8 cellular contexts compared by ENCODE assay signal in genomic region chr11:108223449-108224149, GRCh38. TPM values are rescaled to one million over a fixed set of nuclear protein-coding genes. Genes with fewer than 3 reads are reported as not detected.
DNase-seq lines count a peak whose midpoint lies in the region; ATAC-seq and TF ChIP-seq lines count a peak whose summit lies in the region.

No MANE protein-coding gene starts in this region.

- no peaks in the 10 kb centered on the region for H3K27me3 Mint-ChIP-seq in T-cell

- peaks cover 35% of the 10 kb centered on the region for H4K20me1 ChIP-seq in BLaER1

- H3K9me3 ChIP-seq in BLaER1 (no peaks in the 10 kb centered on the region), prostate gland (no peaks in the 10 kb centered on the region)
- no peaks in the 10 kb centered on the region for H3K9me3 ChIP-seq in effector memory CD4-positive, alpha-beta T cell (ENCODE audit: control insufficient read depth, low read length)

- TF ChIP-seq CTCF in prostate gland (IDR thresholded peaks at IDR 0.05), result no peak

- no peak overlapping the region for H3K27ac Mint-ChIP-seq in T-cell

- peaks cover 43% of the 10 kb centered on the region for H3K36me3 Mint-ChIP-seq in T-cell

- intact Hi-C loops in prostate gland (cut with DNase I) (loop anchor here (2.0 to 10.0 kb wide), 4 partner anchors 103 to 439 kb away; partner anchors contain the start of genes ACAT1, C11orf65 and POGLUT3), head of caudate nucleus (cut with DNase I) (loop anchor here (5.0 to 10.0 kb wide), 4 partner anchors 99 to 439 kb away; partner anchors contain the start of genes ACAT1 and C11orf65)

- CTCF ChIA-PET in T-cell (lab: Charles Lee), result interaction anchor here (0.5 to 2.8 kb wide), 7 partner anchors 13 to 35 kb away, joined by 3 to 41 read pairs (median 5); no protein-coding TSS in a partner anchor

- H3K4me3 Mint-ChIP-seq in T-cell, result no peak overlapping the region

- H3K4me1 ChIP-seq in BLaER1 (peaks cover 58% of the 10 kb centered on the region), prostate gland (replicated peaks) (no peaks in the 10 kb centered on the region)
- H3K4me1 ChIP-seq in effector memory CD4-positive, alpha-beta T cell (ENCODE audit: control insufficient read depth, insufficient read depth, low read length, poor library complexity, severe bottlenecking), result peaks cover 20% of the 10 kb centered on the region

- no peaks in the 10 kb centered on the region for H3K27me3 ChIP-seq in BLaER1
- H3K27me3 ChIP-seq in effector memory CD4-positive, alpha-beta T cell (replicated peaks; ENCODE audit: control insufficient read depth, insufficient read depth, low read length, poor library complexity, severe bottlenecking), result no peaks in the 10 kb centered on the region
- no peaks in the 10 kb centered on the region for H3K27me3 ChIP-seq in prostate gland (replicated peaks; ENCODE audit: insufficient read depth)

- H3K4me3 ChIP-seq in BLaER1 (peak overlapping the region; percentile 88), prostate gland (peak overlapping the region; percentile 69 to 76)
- peak overlapping the region; percentile 67 for H3K4me3 ChIP-seq in effector memory CD4-positive, alpha-beta T cell (ENCODE audit: insufficient read depth, low read depth, low read length, poor library complexity, severe bottlenecking)

- ATAC-seq in GM18907 (IDR thresholded peaks at IDR 0.05; ENCODE audit: unreplicated experiment) (peak; percentile 31), HG03280 (IDR thresholded peaks at IDR 0.05; ENCODE audit: unreplicated experiment) (peak; percentile 26), T-cell (replicated peaks in 1 of 4) (peak; percentile 12 to 24 (median 20))

- H3K27ac ChIP-seq in BLaER1 (peak overlapping the region; percentile 92), prostate gland (peak overlapping the region; percentile 89 to 97)
- H3K27ac ChIP-seq in effector memory CD4-positive, alpha-beta T cell (ENCODE audit: insufficient read depth, low read length, poor library complexity, severe bottlenecking), result peak overlapping the region; percentile 99

- peaks cover 43 to 61% (median 50%) of the 10 kb centered on the region in 3 donors for H3K4me1 Mint-ChIP-seq in T-cell

- H3K9ac ChIP-seq in BLaER1, result peak overlapping the region; percentile 93

- POLR2A ChIA-PET in T-cell (lab: Charles Lee), result interaction anchor here (0.6 to 6.1 kb wide), 7 partner anchors 13 to 442 kb away, joined by 3 to 107 read pairs (median 4); partner anchors contain the start of gene DDX10 (in 1 of the 2)

- DNase-seq in T-cell (peak in 26 of 34 experiments; percentile 16 to 62 (median 32)), prostate gland (ENCODE audit: low spot score) (no peak), head of caudate nucleus (no peak), DMS153 treated with DMSO at 0.1 percent for 48 hours (lab: John Stamatoyannopoulos, UW; ENCODE audit: unreplicated experiment) (no peak)
- no peak for DNase-seq in effector memory CD4-positive, alpha-beta T cell

- H3K4me2 ChIP-seq in BLaER1, result peak overlapping the region; percentile 91

- TF ChIP-seq POLR2A in prostate gland (IDR thresholded peaks at IDR 0.05), result no peak

- 14% methylated on average over 17 of the region's 17 CpGs for WGBS in prostate gland

- peaks cover 22% of the 10 kb centered on the region; the same call in 1 of the 2 replicates for H3K36me3 ChIP-seq in BLaER1
- H3K36me3 ChIP-seq in effector memory CD4-positive, alpha-beta T cell (ENCODE audit: control insufficient read depth, insufficient read depth, low read length), result peaks cover 6% of the 10 kb centered on the region
- H3K36me3 ChIP-seq in prostate gland, result no peaks in the 10 kb centered on the region

- H3K9me3 Mint-ChIP-seq in T-cell, result no peaks in the 10 kb centered on the region

RNA-seq across cellular contexts. Expression of gene ATM, which starts 0.7 kb away (rescaled TPM):
- total RNA-seq in T-cell, result 100 to 1,000 TPM; 376 to 547 (median 410) TPM
- 10 to 100 TPM; 32.9 to 80.9 TPM for total RNA-seq in prostate gland

RNA-seq across cellular contexts. Expression of gene NPAT, which starts 1.2 kb away (rescaled TPM):
- total RNA-seq in T-cell, result 10 to 100 TPM; 46.9 to 54.1 (median 49.1) TPM
- 10 to 100 TPM; 18.1 to 25.3 TPM for total RNA-seq in prostate gland

Comparison
In these comparisons a context has a peak if more than half of its experiments do, and no peak if none do; other contexts are left out.
1. DNase-seq: peak in T-cell (26 of 34); none in effector memory CD4-positive, alpha-beta T cell (0 of 3), prostate gland (single experiment), head of caudate nucleus (0 of 42) and DMS153 treated with DMSO at 0.1 percent for 48 hours (single experiment).
2. RNA of gene ATM, which starts 0.7 kb away (total RNA-seq): 376 to 547 TPM in T-cell; 32.9 to 80.9 TPM in prostate gland; every median in the first group is over 4 times any median in the second.
3. Peak in every context shown above with its lines, with median percentiles within 50 percentile points of each other: H3K27ac ChIP-seq, H3K4me3 ChIP-seq and ATAC-seq.